Comparison of ENCODE assay signal across 23 cellular contexts in the genomic region with DNA sequence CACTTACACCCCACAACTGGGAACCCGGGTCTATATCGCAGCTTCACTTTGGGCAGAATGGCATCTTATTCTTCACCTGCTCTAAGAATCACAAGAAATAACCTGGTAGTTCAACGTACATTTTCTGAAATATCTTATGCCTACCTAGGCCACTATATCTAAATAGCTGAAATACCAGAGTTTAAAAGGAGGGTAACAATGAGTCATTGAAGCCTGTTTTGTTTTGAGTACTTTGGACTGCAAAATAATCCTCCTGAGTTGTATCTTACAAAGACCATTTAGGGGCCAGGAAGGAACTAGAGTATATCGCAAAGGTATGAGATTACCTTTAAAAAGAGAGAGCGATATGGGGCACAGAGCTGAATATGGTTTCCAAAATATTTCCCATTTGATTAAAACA.
"Had no signal": no experiment of that assay in that cellular context is flagged by ENCODE, and none has a peak within 500 bp of the region (broad histone marks: within the 10 kb centered on the region; RNA-seq: fewer than 3 reads in every experiment).

No MANE protein-coding gene starts in this region.

- H3K4me1 ChIP-seq: ascending aorta, body of pancreas, breast epithelium had no signal

- H3K27me3 Mint-ChIP-seq: activated B cell treated with CpG ODN at 0.5 μM for 24 hours had no signal

- H3K4me3 ChIP-seq: ascending aorta, body of pancreas, breast epithelium had no signal

- H3K9me3 ChIP-seq: ascending aorta, body of pancreas, breast epithelium had no signal

- DNase-seq: activated B cell treated with CpG ODN at 0.5 μM for 24 hours; activated CD8-positive, alpha-beta memory T cell treated with anti-CD3 and anti-CD28 coated beads for 24 hours; activated CD8-positive, alpha-beta memory T cell treated with anti-CD3 and anti-CD28 coated beads, Interleukin-2, amount 50 U/mL, for 48 hours; activated effector memory CD4-positive, alpha-beta T cell treated with Interleukin-2 at 50 U/mL for 16 hours; activated gamma-delta T cell; activated naive CD8-positive, alpha-beta T cell treated with anti-CD3 and anti-CD28 coated beads, Interleukin-2, amount 10 ng/mL, durations not matched to agents 7 days and 5 days; activated T-cell treated with anti-CD3 and anti-CD28 coated beads, Interleukin-2, amount 50 U/mL, for 24 hours had no signal

- H3K27ac Mint-ChIP-seq: activated B cell treated with CpG ODN at 0.5 μM for 24 hours; activated CD4-positive, alpha-beta memory T cell treated with anti-CD3 and anti-CD28 coated beads, Interleukin-2, amount 10 ng/mL, durations not matched to agents 7 days and 5 days; activated CD4-positive, alpha-beta T cell treated with anti-CD3 and anti-CD28 coated beads, Interleukin-2, amount 10 ng/mL, durations not matched to agents 24 days and 14 days; activated CD8-positive, alpha-beta memory T cell treated with anti-CD3 and anti-CD28 coated beads, Interleukin-2, amount 10 ng/mL, durations not matched to agents 7 days and 5 days; activated CD8-positive, alpha-beta T cell treated with anti-CD3 and anti-CD28 coated beads, Interleukin-2, amount 10 ng/mL, durations not matched to agents 7 days and 5 days; activated naive CD4-positive, alpha-beta T cell treated with anti-CD3 and anti-CD28 coated beads, Interleukin-2, amount 10 ng/mL, durations not matched to agents 7 days and 5 days; activated naive CD4-positive, alpha-beta T cell treated with anti-CD3 and anti-CD28 coated beads, Interleukin-2, amount 50 U/mL, for 24 hours; activated naive CD8-positive, alpha-beta T cell; activated naive CD8-positive, alpha-beta T cell treated with anti-CD3 and anti-CD28 coated beads, Interleukin-2, amount 10 ng/mL, durations not matched to agents 7 days and 5 days; activated naive CD8-positive, alpha-beta T cell treated with anti-CD3 and anti-CD28 coated beads, Interleukin-2, amount 50 U/mL, for 24 hours; activated T-cell treated with anti-CD3 and anti-CD28 coated beads, Interleukin-2, amount 50 U/mL, for 24 hours; activated T-helper 2 cell treated with anti-CD3 and anti-CD28 coated beads, Interferon-gamma antibody, Interleukin-2, Interleukin-4, amounts not matched to agents 10 μg/mL and 5 μg/mL and 100 μg/mL, durations not matched to agents 14 hours and 24 hours and 36 hours; T-helper 1 cell treated with Interleukin-12 subunit alpha and Interleukin-12 subunit beta and Interleukin-4 antibody, amounts not matched to agents 30 μg/mL and 1 μg/mL, for 36 hours; T-helper 2 cell treated with Interferon-gamma antibody and Interleukin-4, amounts not matched to agents 5 μg/mL and 100 μg/mL, for 36 hours had no signal

- H3K27ac ChIP-seq: ascending aorta, body of pancreas, brain microvascular endothelial cell, breast epithelium, VCaP had no signal

- H3K36me3 Mint-ChIP-seq: activated CD8-positive, alpha-beta memory T cell treated with anti-CD3 and anti-CD28 coated beads, Interleukin-2, amount 10 ng/mL, durations not matched to agents 7 days and 5 days; activated naive CD4-positive, alpha-beta T cell treated with anti-CD3 and anti-CD28 coated beads, Interleukin-2, amount 10 ng/mL, durations not matched to agents 7 days and 5 days; activated naive CD4-positive, alpha-beta T cell treated with anti-CD3 and anti-CD28 coated beads, Interleukin-2, amount 50 U/mL, for 24 hours; activated naive CD8-positive, alpha-beta T cell; activated naive CD8-positive, alpha-beta T cell treated with anti-CD3 and anti-CD28 coated beads, Interleukin-2, amount 10 ng/mL, durations not matched to agents 7 days and 5 days had no signal

- H3K9me3 Mint-ChIP-seq: activated CD4-positive, alpha-beta memory T cell treated with anti-CD3 and anti-CD28 coated beads, Interleukin-2, amount 10 ng/mL, durations not matched to agents 7 days and 5 days; activated CD4-positive, alpha-beta T cell treated with anti-CD3 and anti-CD28 coated beads, Interleukin-2, amount 10 ng/mL, durations not matched to agents 24 days and 14 days; activated naive CD4-positive, alpha-beta T cell treated with anti-CD3 and anti-CD28 coated beads, Interleukin-2, amount 10 ng/mL, durations not matched to agents 7 days and 5 days; activated naive CD4-positive, alpha-beta T cell treated with anti-CD3 and anti-CD28 coated beads, Interleukin-2, amount 50 U/mL, for 24 hours; activated naive CD8-positive, alpha-beta T cell treated with anti-CD3 and anti-CD28 coated beads, Interleukin-2, amount 10 ng/mL, durations not matched to agents 7 days and 5 days; activated naive CD8-positive, alpha-beta T cell treated with anti-CD3 and anti-CD28 coated beads, Interleukin-2, amount 50 U/mL, for 24 hours; activated T-helper 2 cell treated with anti-CD3 and anti-CD28 coated beads, Interferon-gamma antibody, Interleukin-2, Interleukin-4, amounts not matched to agents 10 μg/mL and 5 μg/mL and 100 μg/mL, durations not matched to agents 14 hours and 24 hours and 36 hours; T-helper 1 cell treated with Interleukin-12 subunit alpha and Interleukin-12 subunit beta and Interleukin-4 antibody, amounts not matched to agents 30 μg/mL and 1 μg/mL, for 36 hours; T-helper 2 cell treated with Interferon-gamma antibody and Interleukin-4, amounts not matched to agents 5 μg/mL and 100 μg/mL, for 36 hours had no signal

- ATAC-seq: activated naive CD8-positive, alpha-beta T cell treated with anti-CD3 and anti-CD28 coated beads, Interleukin-2, amount 50 U/mL, for 24 hours had no signal

- H3K4me1 Mint-ChIP-seq: activated B cell treated with CpG ODN at 0.5 μM for 24 hours; activated CD4-positive, alpha-beta T cell treated with anti-CD3 and anti-CD28 coated beads, Interleukin-2, amount 10 ng/mL, durations not matched to agents 24 days and 14 days; activated naive CD4-positive, alpha-beta T cell treated with anti-CD3 and anti-CD28 coated beads, Interleukin-2, amount 10 ng/mL, durations not matched to agents 7 days and 5 days; activated naive CD4-positive, alpha-beta T cell treated with anti-CD3 and anti-CD28 coated beads, Interleukin-2, amount 50 U/mL, for 24 hours; activated naive CD8-positive, alpha-beta T cell treated with anti-CD3 and anti-CD28 coated beads, Interleukin-2, amount 50 U/mL, for 24 hours had no signal

- H3K4me3 Mint-ChIP-seq: activated B cell treated with CpG ODN at 0.5 μM for 24 hours; activated CD4-positive, alpha-beta memory T cell treated with anti-CD3 and anti-CD28 coated beads, Interleukin-2, amount 10 ng/mL, durations not matched to agents 7 days and 5 days; activated CD4-positive, alpha-beta T cell treated with anti-CD3 and anti-CD28 coated beads, Interleukin-2, amount 10 ng/mL, durations not matched to agents 24 days and 14 days; activated CD8-positive, alpha-beta memory T cell treated with anti-CD3 and anti-CD28 coated beads, Interleukin-2, amount 10 ng/mL, durations not matched to agents 7 days and 5 days; activated CD8-positive, alpha-beta T cell treated with anti-CD3 and anti-CD28 coated beads, Interleukin-2, amount 10 ng/mL, durations not matched to agents 7 days and 5 days; activated naive CD4-positive, alpha-beta T cell treated with anti-CD3 and anti-CD28 coated beads, Interleukin-2, amount 10 ng/mL, durations not matched to agents 7 days and 5 days; activated naive CD4-positive, alpha-beta T cell treated with anti-CD3 and anti-CD28 coated beads, Interleukin-2, amount 50 U/mL, for 24 hours; activated naive CD8-positive, alpha-beta T cell; activated naive CD8-positive, alpha-beta T cell treated with anti-CD3 and anti-CD28 coated beads, Interleukin-2, amount 10 ng/mL, durations not matched to agents 7 days and 5 days; activated naive CD8-positive, alpha-beta T cell treated with anti-CD3 and anti-CD28 coated beads, Interleukin-2, amount 50 U/mL, for 24 hours; activated T-cell treated with anti-CD3 and anti-CD28 coated beads, Interleukin-2, amount 50 U/mL, for 24 hours; T-helper 1 cell treated with Interleukin-12 subunit alpha and Interleukin-12 subunit beta and Interleukin-4 antibody, amounts not matched to agents 30 μg/mL and 1 μg/mL, for 36 hours; T-helper 2 cell treated with Interferon-gamma antibody and Interleukin-4, amounts not matched to agents 5 μg/mL and 100 μg/mL, for 36 hours had no signal

- H3K27me3 ChIP-seq: ascending aorta, body of pancreas, brain microvascular endothelial cell, breast epithelium had no signal
